17 cellular contexts compared by ENCODE assay signal in the genomic region with DNA sequence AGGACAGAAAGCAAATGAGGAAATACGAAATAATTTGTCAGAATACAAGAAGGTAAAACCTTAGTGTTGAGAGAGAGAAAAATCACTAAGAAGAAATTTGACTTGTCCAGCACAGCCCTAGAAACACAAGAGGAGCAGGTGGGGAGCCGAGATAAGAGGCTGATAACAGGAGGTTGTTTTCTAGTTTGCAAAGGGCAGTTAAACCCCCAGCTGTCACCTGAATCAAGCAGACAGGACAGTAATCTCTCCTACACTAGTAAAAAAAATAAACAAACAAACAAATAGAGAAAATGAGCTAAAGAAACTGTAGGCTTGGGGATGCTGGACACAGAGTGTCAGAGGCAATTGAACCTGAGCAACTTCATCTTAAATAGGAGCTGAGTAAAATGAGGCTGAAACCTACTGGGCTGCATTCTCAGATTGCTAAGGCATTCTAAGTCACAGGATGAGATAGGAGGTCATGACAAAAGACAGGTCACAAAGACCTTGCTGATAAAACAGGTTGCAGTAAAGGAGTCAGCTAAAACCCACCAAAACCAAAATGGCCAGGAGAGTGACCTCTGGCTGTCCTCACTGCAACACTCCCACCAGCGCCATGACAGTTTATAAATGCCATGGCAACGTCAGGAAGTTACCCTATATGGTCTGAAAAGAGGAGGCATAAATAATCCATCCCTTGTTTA.
"Had no signal": no experiment of that assay in that cellular context is flagged by ENCODE, and none has a peak within 500 bp of the region (broad histone marks: within the 10 kb centered on the region; RNA-seq: fewer than 3 reads in every experiment).

No MANE protein-coding gene starts in this region.

- DNase-seq: activated CD4-positive, alpha-beta memory T cell treated with anti-CD3 and anti-CD28 coated beads for 36 hours; activated CD4-positive, CD25-positive, alpha-beta regulatory T cell treated with anti-CD3 and anti-CD28 coated beads, Interleukin-2, amount 50 U/mL, for 72 hours; activated effector memory CD4-positive, alpha-beta T cell treated with anti-CD3 and anti-CD28 coated beads, Interleukin-2, amount 50 U/mL, for 16 hours; activated T-cell treated with anti-CD3 and anti-CD28 coated beads, Interleukin-2, amount 50 U/mL, for 4 hours; amniotic stem cell; effector memory CD4-positive, alpha-beta T cell; hippocampal formation; left colon; nucleus accumbens; right lobe of liver; spleen; stimulated activated CD4-positive, alpha-beta T cell treated with anti-CD3 and anti-CD28 coated beads, Interleukin-1b, Interleukin-23, amount 100 ng/mL, for 48 hours; stimulated activated naive CD4-positive, alpha-beta T cell treated with Interleukin-2 at 50 U/mL for 16 hours had no signal

- H3K4me3 Mint-ChIP-seq: activated CD4-positive, alpha-beta memory T cell treated with anti-CD3 and anti-CD28 coated beads for 36 hours; activated T-cell treated with anti-CD3 and anti-CD28 coated beads, Interleukin-2, amount 50 U/mL, for 4 hours; brain; natural killer cell treated with Interleukin-12 subunit alpha and Interleukin-12 subunit beta and Interleukin-15 and Interleukin-18, amount 100 ng/mL, for 72 hours; type B pancreatic cell had no signal

- H3K27ac Mint-ChIP-seq: activated CD4-positive, alpha-beta memory T cell treated with anti-CD3 and anti-CD28 coated beads for 36 hours; activated naive CD4-positive, alpha-beta T cell treated with anti-CD3 and anti-CD28 coated beads, Interleukin-2, amount 50 U/mL, for 72 hours; natural killer cell treated with Interleukin-12 subunit alpha and Interleukin-12 subunit beta and Interleukin-15 and Interleukin-18, amount 100 ng/mL, for 72 hours; type B pancreatic cell had no signal

- H3K9me3 Mint-ChIP-seq: activated CD4-positive, alpha-beta memory T cell treated with anti-CD3 and anti-CD28 coated beads for 36 hours; activated naive CD4-positive, alpha-beta T cell treated with anti-CD3 and anti-CD28 coated beads, Interleukin-2, amount 50 U/mL, for 72 hours; activated T-cell treated with anti-CD3 and anti-CD28 coated beads, Interleukin-2, amount 50 U/mL, for 4 hours; natural killer cell treated with Interleukin-12 subunit alpha and Interleukin-12 subunit beta and Interleukin-15 and Interleukin-18, amount 100 ng/mL, for 72 hours; type B pancreatic cell had no signal

- H3K36me3 Mint-ChIP-seq: activated CD4-positive, alpha-beta memory T cell treated with anti-CD3 and anti-CD28 coated beads for 36 hours; activated naive CD4-positive, alpha-beta T cell treated with anti-CD3 and anti-CD28 coated beads, Interleukin-2, amount 50 U/mL, for 72 hours; brain; natural killer cell treated with Interleukin-12 subunit alpha and Interleukin-12 subunit beta and Interleukin-15 and Interleukin-18, amount 100 ng/mL, for 72 hours; type B pancreatic cell had no signal

- H3K27me3 Mint-ChIP-seq: activated CD4-positive, alpha-beta memory T cell treated with anti-CD3 and anti-CD28 coated beads for 36 hours; brain; type B pancreatic cell had no signal
